Comparison of ENCODE assay signal across 8 cellular contexts in genomic region chr2:241559489-241560180, GRCh38. TPM values are rescaled to one million over a fixed set of nuclear protein-coding genes. Genes with fewer than 3 reads are reported as not detected.
DNase-seq lines count a peak whose midpoint lies in the region; ATAC-seq and TF ChIP-seq lines count a peak whose summit lies in the region.

No MANE protein-coding gene starts in this region.

- peaks cover 0 to 67% (median 44%) of the 10 kb centered on the region in 3 donors for H3K4me1 ChIP-seq in gastroesophageal sphincter

- TF ChIP-seq CTCF in gastroesophageal sphincter (IDR thresholded peaks at IDR 0.05) (no peak), nephron (IDR thresholded peaks at IDR 0.05; ENCODE audit: unreplicated experiment in 3 of 3) (no peak)

- peaks cover 69% of the 10 kb centered on the region for H3K27me3 Mint-ChIP-seq in activated naive CD4-positive, alpha-beta T cell treated with anti-CD3 and anti-CD28 coated beads, Interleukin-2, amount 10 ng/mL, durations not matched to agents 7 days and 5 days
- H3K27me3 Mint-ChIP-seq in activated T-cell treated with anti-CD3 and anti-CD28 coated beads, Interleukin-2, amount 50 U/mL, for 4 hours (ENCODE audit: low read depth): peaks cover 36% of the 10 kb centered on the region
- H3K27me3 Mint-ChIP-seq in nephron (ENCODE audit: low read depth): peaks cover 19% of the 10 kb centered on the region

- H3K27ac Mint-ChIP-seq in activated naive CD4-positive, alpha-beta T cell treated with anti-CD3 and anti-CD28 coated beads, Interleukin-2, amount 10 ng/mL, durations not matched to agents 7 days and 5 days: no peak overlapping the region
- H3K27ac Mint-ChIP-seq in nephron: peak overlapping the region; percentile 28 to 93 (median 82)

- no peaks in the 10 kb centered on the region for H3K9me3 Mint-ChIP-seq in activated naive CD4-positive, alpha-beta T cell treated with anti-CD3 and anti-CD28 coated beads, Interleukin-2, amount 10 ng/mL, durations not matched to agents 7 days and 5 days
- H3K9me3 Mint-ChIP-seq in activated T-cell treated with anti-CD3 and anti-CD28 coated beads, Interleukin-2, amount 50 U/mL, for 4 hours: peaks cover 12% of the 10 kb centered on the region
- H3K9me3 Mint-ChIP-seq in nephron: peaks cover 20% of the 10 kb centered on the region

- TF ChIP-seq EP300 in gastroesophageal sphincter (IDR thresholded peaks at IDR 0.05): no peak

- peaks cover 21% of the 10 kb centered on the region for H3K4me1 Mint-ChIP-seq in activated naive CD4-positive, alpha-beta T cell treated with anti-CD3 and anti-CD28 coated beads, Interleukin-2, amount 10 ng/mL, durations not matched to agents 7 days and 5 days
- peaks cover 12% of the 10 kb centered on the region for H3K4me1 Mint-ChIP-seq in activated T-cell treated with anti-CD3 and anti-CD28 coated beads, Interleukin-2, amount 50 U/mL, for 4 hours (ENCODE audit: low read depth)
- peaks cover 17% of the 10 kb centered on the region for H3K4me1 Mint-ChIP-seq in nephron

- peak overlapping the region; percentile 53 to 84 for H3K4me3 ChIP-seq in gastroesophageal sphincter

- peak overlapping the region in 3 of 4 donors; percentile 79 to 90 (median 82) for H3K27ac ChIP-seq in gastroesophageal sphincter

- H3K4me3 Mint-ChIP-seq in activated naive CD4-positive, alpha-beta T cell treated with anti-CD3 and anti-CD28 coated beads, Interleukin-2, amount 10 ng/mL, durations not matched to agents 7 days and 5 days: peak overlapping the region; percentile 61
- peak overlapping the region; percentile 45 for H3K4me3 Mint-ChIP-seq in activated T-cell treated with anti-CD3 and anti-CD28 coated beads, Interleukin-2, amount 50 U/mL, for 4 hours
- H3K4me3 Mint-ChIP-seq in nephron: peak overlapping the region; percentile 79 to 94 (median 89)

- peaks cover 3% of the 10 kb centered on the region for H3K36me3 Mint-ChIP-seq in activated naive CD4-positive, alpha-beta T cell treated with anti-CD3 and anti-CD28 coated beads, Interleukin-2, amount 10 ng/mL, durations not matched to agents 7 days and 5 days
- peaks cover 6% of the 10 kb centered on the region for H3K36me3 Mint-ChIP-seq in activated T-cell treated with anti-CD3 and anti-CD28 coated beads, Interleukin-2, amount 50 U/mL, for 4 hours (ENCODE audit: insufficient read depth)
- H3K36me3 Mint-ChIP-seq in nephron (ENCODE audit: low read depth): no peaks in the 10 kb centered on the region

- peaks cover 0 to 16% of the 10 kb centered on the region in 2 donors for H3K36me3 ChIP-seq in gastroesophageal sphincter

- CTCF ChIA-PET in activated naive CD4-positive, alpha-beta T cell treated with anti-CD3 and anti-CD28 coated beads, Interleukin-2, amount 10 ng/mL, durations not matched to agents 7 days and 5 days (lab: Charles Lee): no interaction called here

- no peak for DNase-seq in activated naive CD4-positive, alpha-beta T cell treated with anti-CD3 and anti-CD28 coated beads, Interleukin-2, amount 10 ng/mL, durations not matched to agents 7 days and 5 days
- no peak for DNase-seq in activated naive CD4-positive, alpha-beta T cell (lab: John Stamatoyannopoulos, UW)
- DNase-seq in activated T-cell treated with anti-CD3 and anti-CD28 coated beads, Interleukin-2, amount 50 U/mL, for 4 hours: no peak
- DNase-seq in NCI-H1092 (lab: John Stamatoyannopoulos, UW) (no peak), SHP77 treated with DMSO at 0.1 percent for 48 hours (lab: John Stamatoyannopoulos, UW) (no peak), SIG-M5 treated with dmso at 0.1 percent for 504 hours (lab: John Stamatoyannopoulos, UW; ENCODE audit: unreplicated experiment) (no peak)

- TF ChIP-seq POLR2A in gastroesophageal sphincter (IDR thresholded peaks at IDR 0.05): no peak

- peaks cover 0 to 14% (median 0%) of the 10 kb centered on the region in 3 donors for H3K9me3 ChIP-seq in gastroesophageal sphincter

- ATAC-seq in activated T-cell treated with anti-CD3 and anti-CD28 coated beads, Interleukin-2, amount 50 U/mL, for 4 hours: peak; percentile 30 to 52
- ATAC-seq in gastroesophageal sphincter: no peak

- H3K27me3 ChIP-seq in gastroesophageal sphincter: peaks cover 7% of the 10 kb centered on the region

- 0% methylated on average over 3 of the region's 52 CpGs; no CpG with 5 or more reads in 1 of the 2 donors for WGBS in gastroesophageal sphincter (ENCODE audit: low coverage in 1 of 2), 2 donors

RNA-seq across cellular contexts. Expression of gene BOK, which starts 1.1 kb away (rescaled TPM):
- under 1 TPM; 0.15 to 0.19 (median 0.16) TPM for total RNA-seq in activated T-cell treated with anti-CD3 and anti-CD28 coated beads, Interleukin-2, amount 50 U/mL, for 4 hours
- total RNA-seq in gastroesophageal sphincter: 100 to 1,000 TPM in 1 of 4 donors, 10 to 100 TPM in 3; 46.0 to 128 (median 66.3) TPM

RNA-seq across cellular contexts. Expression of gene STK25, which starts 51.3 kb away (rescaled TPM):
- total RNA-seq in activated T-cell treated with anti-CD3 and anti-CD28 coated beads, Interleukin-2, amount 50 U/mL, for 4 hours: 100 to 1,000 TPM in 2 of 3 donors, 10 to 100 TPM in 1; 97.1 to 104 (median 100) TPM
- 100 to 1,000 TPM; 125 to 234 (median 174) TPM for total RNA-seq in gastroesophageal sphincter

Comparison
In these comparisons a context has a peak if more than half of its experiments do, and no peak if none do; other contexts are left out.
1. RNA of gene BOK, which starts 1.1 kb away (total RNA-seq): 46.0 to 128 TPM in gastroesophageal sphincter; 0.15 to 0.19 TPM in activated T-cell treated with anti-CD3 and anti-CD28 coated beads, Interleukin-2, amount 50 U/mL, for 4 hours; every median in the first group is over 10 times any median in the second.
2. Peak in every context shown above with its lines, with median percentiles within 50 percentile points of each other: H3K4me3 Mint-ChIP-seq.